Comparison of ENCODE assay signal across 11 cellular contexts in the genomic region with DNA sequence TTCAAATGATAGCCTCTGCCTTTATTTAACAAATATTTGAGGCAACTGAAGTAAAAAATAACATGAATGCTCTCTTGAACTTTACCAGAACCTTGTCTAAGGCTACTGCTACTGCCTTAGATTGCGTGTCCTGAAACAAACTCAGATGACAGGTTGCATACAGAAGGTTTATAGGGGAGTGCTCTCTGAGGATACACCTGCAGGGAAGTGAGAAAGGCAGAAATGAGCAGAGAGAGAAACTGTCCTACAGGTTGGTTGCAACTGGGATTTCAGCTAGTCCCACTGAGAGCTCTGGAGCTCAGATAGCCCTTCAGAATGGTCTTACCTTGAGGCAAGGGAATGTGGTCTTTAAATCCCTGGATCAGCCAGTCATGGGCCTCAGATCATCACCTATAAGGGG.
DNase-seq lines count a peak whose midpoint lies in the region; ATAC-seq and TF ChIP-seq lines count a peak whose summit lies in the region.
"Had no signal": no experiment of that assay in that cellular context is flagged by ENCODE, and none has a peak within 500 bp of the region (broad histone marks: within the 10 kb centered on the region; RNA-seq: fewer than 3 reads in every experiment).

No MANE protein-coding gene starts in this region.

- H3K27ac Mint-ChIP-seq in progenitor cell of endocrine pancreas, result peak overlapping the region; percentile 51
- H3K27ac Mint-ChIP-seq: activated CD4-positive, alpha-beta T cell treated with anti-CD3 and anti-CD28 coated beads, Interleukin-2, amount 10 ng/mL, durations not matched to agents 7 days and 5 days had no signal

- ATAC-seq in GM19023 (IDR thresholded peaks at IDR 0.05; ENCODE audit: unreplicated experiment), result peak; percentile 88
- ATAC-seq in GM21619 (IDR thresholded peaks at IDR 0.05; ENCODE audit: unreplicated experiment), result peak; percentile 90
- peak; percentile 94 for ATAC-seq in HG03103 (IDR thresholded peaks at IDR 0.05; ENCODE audit: low read depth, unreplicated experiment)
- no peak for ATAC-seq in activated CD4-positive, CD25-positive, alpha-beta regulatory T cell treated with anti-CD3 and anti-CD28 coated beads, Interleukin-2, amount 50 U/mL, for 24 hours

- H3K4me3 Mint-ChIP-seq in progenitor cell of endocrine pancreas (ENCODE audit: low read depth), result no peak overlapping the region
- H3K4me3 Mint-ChIP-seq: activated CD4-positive, alpha-beta T cell treated with anti-CD3 and anti-CD28 coated beads, Interleukin-2, amount 10 ng/mL, durations not matched to agents 7 days and 5 days had no signal

- H3K27me3 Mint-ChIP-seq in progenitor cell of endocrine pancreas, result no peaks in the 10 kb centered on the region

- DNase-seq in progenitor cell of endocrine pancreas (ENCODE audit: low spot score, unreplicated experiment) (no peak), 8988T (no peak)
- DNase-seq in activated CD4-positive, alpha-beta T cell treated with anti-CD3 and anti-CD28 coated beads, Interleukin-2, amount 50 U/mL, for 1 hour, result no peak
- DNase-seq: activated CD4-positive, alpha-beta T cell treated with anti-CD3 and anti-CD28 coated beads, Interleukin-2, amount 10 ng/mL, durations not matched to agents 7 days and 5 days; activated gamma-delta T cell treated with Interleukin-2 at 50 U/mL for 16 hours; NCI-H526 treated with DMSO at 0.1 percent for 48 hours; upper lobe of left lung had no signal

- no peaks in the 10 kb centered on the region for H3K4me1 Mint-ChIP-seq in progenitor cell of endocrine pancreas (ENCODE audit: low read depth)
- H3K4me1 Mint-ChIP-seq: activated CD4-positive, alpha-beta T cell treated with anti-CD3 and anti-CD28 coated beads, Interleukin-2, amount 10 ng/mL, durations not matched to agents 7 days and 5 days had no signal

- no peak for TF ChIP-seq CTCF in progenitor cell of endocrine pancreas (IDR thresholded peaks at IDR 0.05; ENCODE audit: unreplicated experiment)

- H3K36me3 Mint-ChIP-seq in progenitor cell of endocrine pancreas (ENCODE audit: insufficient read depth), result no peaks in the 10 kb centered on the region

- no peaks in the 10 kb centered on the region for H3K9me3 Mint-ChIP-seq in progenitor cell of endocrine pancreas (ENCODE audit: low read depth)
- H3K9me3 Mint-ChIP-seq: activated CD4-positive, alpha-beta T cell treated with anti-CD3 and anti-CD28 coated beads, Interleukin-2, amount 10 ng/mL, durations not matched to agents 7 days and 5 days had no signal

Comparison
In these comparisons a context has a peak if more than half of its experiments do, and no peak if none do; other contexts are left out.
1. ATAC-seq: peak in GM19023 (single experiment), GM21619 (single experiment) and HG03103 (single experiment); none in activated CD4-positive, CD25-positive, alpha-beta regulatory T cell treated with anti-CD3 and anti-CD28 coated beads, Interleukin-2, amount 50 U/mL, for 24 hours (0 of 2).